Comparison of ENCODE assay signal across 8 cellular contexts in genomic region chr1:165629848-165630628, GRCh38. TPM values are rescaled to one million over a fixed set of nuclear protein-coding genes. Genes with fewer than 3 reads are reported as not detected.
DNase-seq lines count a peak whose midpoint lies in the region; TF ChIP-seq lines count a peak whose summit lies in the region.

No MANE protein-coding gene starts in this region.

- peak overlapping the region; percentile 59 for H3K4me3 ChIP-seq in HAP-1
- H3K4me3 ChIP-seq in fibroblast of the aortic adventitia (ENCODE audit: low read depth, low read length): peak overlapping the region; percentile 97
- peak overlapping the region; percentile 99 for H3K4me3 ChIP-seq in skeletal muscle satellite cell (ENCODE audit: low read length)

- H3K36me3 ChIP-seq in HAP-1 (replicated peaks) (no peaks in the 10 kb centered on the region), skeletal muscle satellite cell (ENCODE audit: insufficient read depth, low read length) (no peaks in the 10 kb centered on the region)

- no peak overlapping the region for H3K4me3 Mint-ChIP-seq in Calu3 (ENCODE audit: low read depth, unreplicated experiment)

- intact Hi-C loops in Calu3 (cut with micrococcal nuclease; ENCODE audit: unreplicated experiment): loop anchor here (2.0 to 10.0 kb wide), 2 partner anchors 67 to 215 kb away; no protein-coding TSS in a partner anchor

- peak overlapping the region; percentile 96 for H3K9ac ChIP-seq in skeletal muscle satellite cell (ENCODE audit: low read depth, low read length)

- H3K27me3 Mint-ChIP-seq in Calu3 (ENCODE audit: unreplicated experiment): no peaks in the 10 kb centered on the region

- H3K4me1 ChIP-seq in HAP-1 (peaks cover 19% of the 10 kb centered on the region), skeletal muscle satellite cell (ENCODE audit: control insufficient read depth, insufficient read depth, low read length) (peaks cover 24% of the 10 kb centered on the region)

- no peaks in the 10 kb centered on the region for H3K9me3 Mint-ChIP-seq in Calu3 (ENCODE audit: low read depth, unreplicated experiment)

- H3K27ac Mint-ChIP-seq in Calu3 (ENCODE audit: unreplicated experiment): no peak overlapping the region

- TSS peak; percentile 88 for BruUV-seq in Calu3 (replicated peaks; lab: Mats Ljungman, UMichigan)

- CTCF ChIA-PET in Calu3 (lab: Charles Lee): interaction anchor here (0.8 to 0.9 kb wide), 2 partner anchors 28 to 33 kb away, joined by 3 read pairs; no protein-coding TSS in a partner anchor

- DNase-seq in Calu3 (no peak), HAP-1 (ENCODE audit: low spot score in 2 of 2) (no peak), NCI-H82 treated with DMSO at 0.1 percent for 48 hours (lab: John Stamatoyannopoulos, UW; ENCODE audit: unreplicated experiment) (peak; percentile 52), fibroblast of the aortic adventitia (ENCODE audit: low read depth) (no peak), CD1c-positive myeloid dendritic cell (ENCODE audit: extremely low spot score) (no peak), NCI-H1048 (lab: John Stamatoyannopoulos, UW) (no peak), ureter (ENCODE audit: low spot score) (no peak)

- H3K36me3 Mint-ChIP-seq in Calu3 (ENCODE audit: insufficient read depth, unreplicated experiment): no peaks in the 10 kb centered on the region

- TF ChIP-seq CTCF in Calu3 (IDR thresholded peaks at IDR 0.05; ENCODE audit: unreplicated experiment): no peak
- no peak for TF ChIP-seq CTCF in fibroblast of the aortic adventitia (IDR thresholded peaks at IDR 0.05; ENCODE audit: insufficient read depth, low read length)

- H3K27me3 ChIP-seq in HAP-1 (ENCODE audit: low read depth): no peaks in the 10 kb centered on the region
- H3K27me3 ChIP-seq in skeletal muscle satellite cell (ENCODE audit: control insufficient read depth, insufficient read depth, low read length): no peaks in the 10 kb centered on the region

- no peaks in the 10 kb centered on the region for H3K4me1 Mint-ChIP-seq in Calu3 (ENCODE audit: low read depth, unreplicated experiment)

- peak overlapping the region; percentile 91 for H3K4me2 ChIP-seq in skeletal muscle satellite cell (ENCODE audit: low read length)

- H3K9me3 ChIP-seq in HAP-1 (no peaks in the 10 kb centered on the region), skeletal muscle satellite cell (replicated peaks; ENCODE audit: low read length) (no peaks in the 10 kb centered on the region)

- in situ Hi-C loops in HAP-1 (cut with MboI; ENCODE audit: low sequenced_read_pairs): no loop called here

RNA-seq across cellular contexts. Expression of gene MGST3, which starts 1.0 kb away (rescaled TPM):
- 136 and 139 TPM in 2 replicates for total RNA-seq in Calu3 (2022)
- total RNA-seq in fibroblast of the aortic adventitia (ENCODE audit: low replicate concordance): 178 and 183 TPM in 2 replicates
- total RNA-seq in skeletal muscle satellite cell (2012; rRNA removed): 99.4 and 122 TPM in 2 replicates
- 161 TPM for total RNA-seq in ureter
